In the genomic region with DNA sequence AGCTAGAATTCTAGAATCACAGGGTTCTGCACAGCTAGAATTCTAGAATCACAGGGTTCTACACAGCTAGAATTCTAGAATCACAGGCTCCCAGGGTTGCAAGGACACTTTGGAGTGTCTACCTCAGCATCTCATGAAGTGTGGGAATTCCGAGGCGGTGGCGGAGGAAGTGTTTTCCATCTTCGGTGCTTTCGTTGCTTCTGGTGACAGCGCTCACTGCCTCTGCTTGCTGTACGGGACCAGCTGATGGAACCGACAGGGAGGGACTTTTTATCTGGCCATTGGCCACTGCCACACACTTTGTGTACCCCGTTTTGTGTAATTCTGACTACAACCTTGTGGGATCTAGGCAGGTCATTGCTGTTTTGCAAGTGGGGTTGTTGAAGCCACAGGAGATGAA, we compare ENCODE assay signal across 8 cellular contexts. TPM values are rescaled to one million over a fixed set of nuclear protein-coding genes. Genes with fewer than 3 reads are reported as not detected.
"Had no signal": no experiment of that assay in that cellular context is flagged by ENCODE, and none has a peak within 500 bp of the region (broad histone marks: within the 10 kb centered on the region; RNA-seq: fewer than 3 reads in every experiment).

No MANE protein-coding gene starts in this region.

- FAIRE-seq: G401.6, GM12878, GM12891, GM12892, GM18507, GM19239 had no signal

- DNase-seq: GDM1, GF-D8 had no signal

- H3K4me3 ChIP-seq: GM12878 had no signal

RNA-seq across cellular contexts. Expression of gene NKX1-2, which starts 41.3 kb away (rescaled TPM):
- total RNA-seq: GM12878 had no signal
- polyA plus RNA-seq: GM12878 had no signal
